15 cellular contexts compared by ENCODE assay signal in genomic region chr2:8659092-8659734, GRCh38. TPM values are rescaled to one million over a fixed set of nuclear protein-coding genes. Genes with fewer than 3 reads are reported as not detected.
DNase-seq lines count a peak whose midpoint lies in the region; ATAC-seq, FAIRE-seq and TF ChIP-seq lines count a peak whose summit lies in the region.
"Had no signal": no experiment of that assay in that cellular context is flagged by ENCODE, and none has a peak within 500 bp of the region (broad histone marks: within the 10 kb centered on the region; RNA-seq: fewer than 3 reads in every experiment).

No MANE protein-coding gene starts in this region.

- no peak overlapping the region for H3K4me2 ChIP-seq in A549
- H3K4me2 ChIP-seq in HepG2 (ENCODE audit: low read depth, low read length): peak overlapping the region; percentile 61

- no peaks in the 10 kb centered on the region for H3K9me3 ChIP-seq in A549
- H3K9me3 ChIP-seq in HepG2 (ENCODE audit: low read length): no peaks in the 10 kb centered on the region
- H3K9me3 ChIP-seq: testis had no signal

- H3K4me3 ChIP-seq in A549: no peak overlapping the region
- peak overlapping the region in 1 of 3 experiments; percentile 27; a peak in 1 of 6 replicates for H3K4me3 ChIP-seq in HepG2 (replicated peaks in 1 of 3; ENCODE audit: insufficient read depth in 1 of 3, low read depth in 2 of 3, low read length in 3 of 3)
- H3K4me3 ChIP-seq: testis had no signal

- TF ChIP-seq EP300 in A549 (IDR thresholded peaks at IDR 0.05): no peak
- peak; percentile 13 to 42; a peak in 1 of 4 replicates for TF ChIP-seq EP300 in HepG2 (IDR thresholded peaks at IDR 0.05; ENCODE audit: low read depth in 2 of 2, low read length in 2 of 2)
- TF ChIP-seq EP300 in HepG2 (CRISPR knock-in tag; IDR thresholded peaks at IDR 0.05; ENCODE audit: borderline replicate concordance): no peak

- CTCF ChIA-PET in A549 (lab: Yijun Ruan, JAX) (no interaction called here), HepG2 (lab: Yijun Ruan, JAX; ENCODE audit: low intra/inter-chr PET ratio, low total read pairs) (no interaction called here), HEK293T (lab: Yijun Ruan, JAX) (no interaction called here)

- H3K79me2 ChIP-seq in HepG2 (ENCODE audit: insufficient read depth, low read length): no peaks in the 10 kb centered on the region

- H4K20me1 ChIP-seq in HepG2 (ENCODE audit: insufficient read depth, low read length): no peaks in the 10 kb centered on the region

- intact Hi-C loops in HepG2 (cut with micrococcal nuclease; ENCODE audit: unreplicated experiment): loop anchor here (1.0 kb wide), 1 partner anchor 85 kb away; no protein-coding TSS in a partner anchor

- POLR2A ChIA-PET in A549 (lab: Yijun Ruan, JAX): interaction anchor here (1.3 kb wide), 1 partner anchor 22 kb away, joined by 5 read pairs; the partner anchor contains the start of gene ID2
- POLR2A ChIA-PET in HepG2 (lab: Yijun Ruan, JAX): interaction anchor here (1.0 to 2.7 kb wide), 6 partner anchors 11 to 85 kb away, joined by 3 to 42 read pairs (median 4); partner anchors contain the start of gene ID2
- POLR2A ChIA-PET in HEK293T (lab: Yijun Ruan, JAX): interaction anchor here (1.7 kb wide), 1 partner anchor 22 kb away, joined by 8 read pairs; the partner anchor contains the start of gene ID2

- TF ChIP-seq POLR2A in A549 (IDR thresholded peaks at IDR 0.05; ENCODE audit: low read length) (no peak), HepG2 (IDR thresholded peaks at IDR 0.05; ENCODE audit: insufficient read depth in 1 of 2, low read depth in 2 of 2, low read length in 2 of 2) (no peak)

- BruUV-seq in HepG2 (replicated peaks; lab: Mats Ljungman, UMichigan): no TSS peak

- in situ Hi-C loops in HepG2 (cut with HindIII; ENCODE audit: extremely low pct_ligation_motif_present, low pct_unique_long_range_greater_than_20kb): no loop called here

- DNase-seq in A549 (ENCODE audit: low read depth in 1 of 2, low spot score in 1 of 2) (no peak), DMS53 treated with DMSO at 0.1 percent for 48 hours (lab: John Stamatoyannopoulos, UW; ENCODE audit: unreplicated experiment) (peak; percentile 78), SHP77 (lab: John Stamatoyannopoulos, UW) (peak; percentile 83 to 86), HepG2 (ENCODE audit: low spot score) (peak; percentile 69), HEK293T (ENCODE audit: extremely low spot score) (no peak), omental fat pad (ENCODE audit: low spot score) (no peak), superior temporal gyrus (ENCODE audit: extremely low spot score) (no peak), SIG-M5 (lab: John Stamatoyannopoulos, UW) (no peak)
- DNase-seq: activated naive CD8-positive, alpha-beta T cell treated with anti-CD3 and anti-CD28 coated beads for 36 hours; effector CD4-positive, alpha-beta T cell; Karpas-422; NCI-H2081; nucleus accumbens; testis; WERI-Rb-1 had no signal

- no peak for FAIRE-seq in A549 (lab: Jason Lieb, UNC)
- peak; percentile 75 for FAIRE-seq in HepG2 (lab: Jason Lieb, UNC)

- ATAC-seq in A549 (no peak), HepG2 (peak; percentile 85), omental fat pad (ENCODE audit: low FRiP score) (no peak)

- TF ChIP-seq RAD21 in A549 (conservative IDR thresholded peaks at IDR 0.05 in 1 of 2, IDR thresholded peaks at IDR 0.05 in 1 of 2): no peak
- no peak; the same call in 1 of the 2 replicates for TF ChIP-seq RAD21 in HepG2 (CRISPR knock-in tag; IDR thresholded peaks at IDR 0.05)

- no peak overlapping the region for H2AFZ ChIP-seq in HepG2 (ENCODE audit: low read length)

- peak overlapping the region; percentile 44 to 70; a peak in 4 of 6 replicates for H3K27ac ChIP-seq in A549
- H3K27ac ChIP-seq in HepG2 (ENCODE audit: extremely low read length, insufficient read depth, low read length): peak overlapping the region; percentile 40
- H3K27ac ChIP-seq: testis, WERI-Rb-1 had no signal

- TF ChIP-seq CTCF in A549 (IDR thresholded peaks at IDR 0.05) (no peak), HepG2 (CRISPR knock-in tag; IDR thresholded peaks at IDR 0.05) (no peak), omental fat pad (IDR thresholded peaks at IDR 0.05) (no peak)

- WGBS in A549 (ENCODE audit: missing lambda C conversion rate): 83% methylated on average over 10 of the region's 10 CpGs
- 3% methylated on average over 7 of the region's 10 CpGs for WGBS in HepG2 (ENCODE audit: low lambda C conversion rate)

- H3K27me3 ChIP-seq in HepG2 (ENCODE audit: control insufficient read depth in 1 of 2, insufficient read depth in 2 of 2, low read length in 2 of 2): no peaks in the 10 kb centered on the region
- H3K27me3 ChIP-seq: testis had no signal

- H3K4me1 ChIP-seq in A549 (peaks cover 44% of the 10 kb centered on the region), HepG2 (ENCODE audit: insufficient read depth, low read length) (peaks cover 87% of the 10 kb centered on the region)

- H3K36me3 ChIP-seq in HepG2 (replicated peaks in 1 of 2; ENCODE audit: control insufficient read depth in 1 of 2, insufficient read depth in 2 of 2, low read length in 2 of 2): no peaks in the 10 kb centered on the region
- H3K36me3 ChIP-seq: WERI-Rb-1 had no signal

- H3K9ac ChIP-seq in HepG2 (ENCODE audit: insufficient read depth, low read depth, low read length): 0 out of 2 replicates have a peak overlapping the region, but pooled peaks have one; percentile 10

TF ChIP-seq in HepG2, 621 proteins besides CTCF, POLR2A, EP300 and RAD21 (continues in another document):
- TF ChIP-seq MTF2 (CRISPR knock-in tag; IDR thresholded peaks at IDR 0.05; ENCODE audit: borderline replicate concordance) (no peak), KDM5B (CRISPR knock-in tag; IDR thresholded peaks at IDR 0.05; ENCODE audit: borderline replicate concordance) (0 out of 2 replicates have a peak, but pooled peaks have one; percentile 27), RBFOX2 (IDR thresholded peaks at IDR 0.05; ENCODE audit: low read depth, low read length) (no peak), ZNF550 (CRISPR knock-in tag; IDR thresholded peaks at IDR 0.05; ENCODE audit: borderline replicate concordance) (peak; percentile 69; the same call in 1 of the 2 replicates), SP140L (CRISPR knock-in tag; IDR thresholded peaks at IDR 0.05; ENCODE audit: borderline replicate concordance) (no peak)

TF ChIP-seq in HEK293T, 16 proteins besides CTCF, POLR2A, EP300 and RAD21:
- TF ChIP-seq CTBP1 (IDR thresholded peaks at IDR 0.05; ENCODE audit: borderline replicate concordance): no peak
- no peak for TF ChIP-seq ZNF384 (IDR thresholded peaks at IDR 0.05)
- no peak for TF ChIP-seq SP1 (IDR thresholded peaks at IDR 0.05)
- no peak for TF ChIP-seq PKNOX1 (IDR thresholded peaks at IDR 0.05)
- TF ChIP-seq ARNT (IDR thresholded peaks at IDR 0.05): no peak
- TF ChIP-seq BHLHE40 (IDR thresholded peaks at IDR 0.05; ENCODE audit: borderline replicate concordance): no peak
- TF ChIP-seq L3MBTL2 (conservative IDR thresholded peaks at IDR 0.05): no peak
- no peak for TF ChIP-seq SUZ12 (IDR thresholded peaks at IDR 0.05)
- no peak for TF ChIP-seq FOXK2 (IDR thresholded peaks at IDR 0.05)
- TF ChIP-seq HDGF (IDR thresholded peaks at IDR 0.05; ENCODE audit: borderline replicate concordance): no peak
- TF ChIP-seq TARDBP (IDR thresholded peaks at IDR 0.05): no peak
- TF ChIP-seq NFRKB (IDR thresholded peaks at IDR 0.05): no peak

RNA-seq across cellular contexts. Expression of gene ID2, which starts 22.6 kb away (rescaled TPM):
- polyA plus RNA-seq in A549 (2011; rRNA removed) (177 and 228 TPM in 2 replicates), A549 (2017; fragmentation: RNase III; extraction: RNeasy Plus Mini Kit Qiagen cat#74134 plus additional on column Dnase treatment) (87.8 to 221 TPM (median 181 TPM) in 3 replicates), HepG2 (2011; rRNA removed) (610 and 719 TPM in 2 replicates)
- polyA plus RNA-seq in A549 (2012; cell fraction: cytosol; rRNA removed): 988 and 1,180 TPM in 2 replicates
- 636 and 701 TPM in 2 replicates for polyA plus RNA-seq in A549 (2012; cell fraction: nucleus; rRNA removed)
- polyA minus RNA-seq in A549 (2011; rRNA and poly(A)+ RNA removed): 112 and 167 TPM in 2 replicates
- total RNA-seq in HepG2 (2016; rRNA removed; fragmentation: Illumina TruSeq; extraction: Trizol) (214 and 258 TPM in 2 replicates), omental fat pad (100 to 1,000 TPM; 165 to 949 (median 312) TPM)
- 123 and 125 TPM in 2 replicates for total RNA-seq in HepG2 (2016; cell fraction: cytosol; rRNA removed; fragmentation: Illumina TruSeq; extraction: Trizol; ENCODE audit: low read depth)
- total RNA-seq in HepG2 (2016; cell fraction: insoluble cytoplasmic fraction; rRNA removed; fragmentation: Illumina TruSeq; extraction: Trizol): 231 and 299 TPM in 2 replicates
- 120 and 130 TPM in 2 replicates for total RNA-seq in HepG2 (2016; cell fraction: membrane; rRNA removed; fragmentation: Illumina TruSeq; extraction: Trizol)
- total RNA-seq in HepG2 (2016; cell fraction: nucleus; rRNA removed; fragmentation: Illumina TruSeq; extraction: Trizol): 161 and 168 TPM in 2 replicates
- 553 and 655 TPM in 2 replicates for polyA plus RNA-seq in HepG2 (2011; cell fraction: cytosol; rRNA removed)
- 354 and 556 TPM in 2 replicates for polyA plus RNA-seq in HepG2 (2011; cell fraction: nucleus; rRNA removed)
- 144 and 150 TPM in 2 replicates for polyA plus RNA-seq in HepG2 (2012)
- polyA plus RNA-seq in HepG2 (2016; cell fraction: cytosol; fragmentation: Illumina TruSeq; extraction: Trizol; ENCODE audit: low read depth): 39.6 and 40.9 TPM in 2 replicates
- 355 and 371 TPM in 2 replicates for polyA plus RNA-seq in HepG2 (2016; cell fraction: insoluble cytoplasmic fraction; fragmentation: Illumina TruSeq; extraction: Trizol; ENCODE audit: low read depth)
- 61.5 and 69.8 TPM in 2 replicates for polyA plus RNA-seq in HepG2 (2016; cell fraction: membrane; fragmentation: Illumina TruSeq; extraction: Trizol; ENCODE audit: low read depth)
- polyA plus RNA-seq in HepG2 (2016; cell fraction: nucleus; fragmentation: Illumina TruSeq; extraction: Trizol; ENCODE audit: insufficient read depth, low read depth): 375 and 408 TPM in 2 replicates
- polyA minus RNA-seq in HepG2 (2011; rRNA and poly(A)+ RNA removed; ENCODE audit: low replicate concordance): 143 and 451 TPM in 2 replicates
- 138 and 177 TPM in 2 replicates for polyA minus RNA-seq in HepG2 (2011; cell fraction: cytosol; rRNA and poly(A)+ RNA removed)
- 115 and 276 TPM in 2 replicates for polyA minus RNA-seq in HepG2 (2011; cell fraction: nucleus; rRNA and poly(A)+ RNA removed)

Comparison
In these comparisons a context has a peak if more than half of its experiments do, and no peak if none do; other contexts are left out.
1. DNase-seq: peak in DMS53 treated with DMSO at 0.1 percent for 48 hours (single experiment), SHP77 (2 of 2) and HepG2 (single experiment); none in A549 (0 of 2), HEK293T (single experiment), omental fat pad (single experiment), superior temporal gyrus (single experiment) and SIG-M5 (single experiment).
2. Of the 38 proteins assayed by ChIP-seq in both HepG2 and A549: peak only in HepG2: CEBPB, EP300, ESRRA, FOSL2, MAX, MYC and 2 more; only in A549: none; in both: none; in neither: 29; mixed calls (peak in some experiments, not most) for 1.